Comparison of ENCODE assay signal across 21 cellular contexts in the genomic region with DNA sequence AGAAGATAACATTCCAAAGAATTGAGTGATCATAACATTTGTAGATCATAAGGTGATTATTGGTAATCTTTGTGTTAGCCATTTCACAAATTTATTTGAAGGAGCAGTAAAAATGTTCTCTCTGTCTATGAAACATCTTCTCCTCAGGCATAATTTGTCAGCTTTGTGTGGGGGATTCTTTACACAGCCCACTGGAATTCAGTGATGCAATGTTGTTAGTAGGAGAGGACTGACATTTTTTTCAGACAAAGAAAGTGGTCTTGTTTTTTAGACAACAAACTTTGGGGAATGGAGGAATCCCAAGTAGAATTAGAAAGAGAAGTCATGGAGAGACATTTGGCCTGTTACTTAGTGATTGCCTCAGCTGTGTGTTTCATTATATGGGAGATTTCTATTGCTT.
DNase-seq lines count a peak whose midpoint lies in the region; ATAC-seq and TF ChIP-seq lines count a peak whose summit lies in the region.
"Had no signal": no experiment of that assay in that cellular context is flagged by ENCODE, and none has a peak within 500 bp of the region (broad histone marks: within the 10 kb centered on the region; RNA-seq: fewer than 3 reads in every experiment).

No MANE protein-coding gene starts in this region.

- peaks cover 2 to 17% of the 10 kb centered on the region in 2 experiments; a peak in 3 of 4 replicates for H3K4me1 ChIP-seq in SK-N-SH (ENCODE audit: control insufficient read depth in 1 of 2, insufficient read depth in 2 of 2, low read depth in 1 of 2, low read length in 1 of 2)
- no peaks in the 10 kb centered on the region for H3K4me1 ChIP-seq in mesenchymal stem cell (ENCODE audit: control insufficient read depth, insufficient read depth, low read depth, low read length)
- no peaks in the 10 kb centered on the region for H3K4me1 ChIP-seq in right lobe of liver
- H3K4me1 ChIP-seq: foreskin keratinocyte, lower lobe of right lung, neural progenitor cell, testis had no signal

- no peak for TF ChIP-seq CTCF in SK-N-SH (IDR thresholded peaks at IDR 0.05)
- TF ChIP-seq CTCF in brain microvascular endothelial cell (IDR thresholded peaks at IDR 0.05; ENCODE audit: low read depth, low read length, missing control alignments): no peak
- TF ChIP-seq CTCF in right lobe of liver (IDR thresholded peaks at IDR 0.05): no peak

- H2AFZ ChIP-seq in SK-N-SH (ENCODE audit: low read depth) (no peak overlapping the region), mesenchymal stem cell (ENCODE audit: low read depth, low read length) (no peak overlapping the region)
- H2AFZ ChIP-seq: neural progenitor cell had no signal

- H3K27ac ChIP-seq in SK-N-SH (ENCODE audit: low read depth in 2 of 2, low read length in 1 of 2): peak overlapping the region in 1 of 2 experiments; percentile 41; a peak in 2 of 4 replicates
- H3K27ac ChIP-seq in brain microvascular endothelial cell: peak overlapping the region; percentile 48
- no peak overlapping the region for H3K27ac ChIP-seq in mesenchymal stem cell (ENCODE audit: low read length, poor library complexity, severe bottlenecking)
- H3K27ac ChIP-seq in right lobe of liver: no peak overlapping the region
- H3K27ac ChIP-seq: 22Rv1, foreskin keratinocyte, lower lobe of right lung, neural progenitor cell, testis had no signal

- H3K27me3 ChIP-seq in SK-N-SH (ENCODE audit: insufficient read depth): no peaks in the 10 kb centered on the region
- H3K27me3 ChIP-seq in brain microvascular endothelial cell (replicated peaks): no peaks in the 10 kb centered on the region
- no peaks in the 10 kb centered on the region for H3K27me3 ChIP-seq in mesenchymal stem cell (ENCODE audit: control insufficient read depth in 1 of 2, insufficient read depth in 1 of 2, low read length in 2 of 2)
- no peaks in the 10 kb centered on the region for H3K27me3 ChIP-seq in right lobe of liver
- H3K27me3 ChIP-seq: foreskin keratinocyte, neural progenitor cell, testis had no signal

- H2BK15ac ChIP-seq in mesenchymal stem cell (ENCODE audit: low read depth, poor library complexity, severe bottlenecking): no peak overlapping the region

- no peaks in the 10 kb centered on the region for H4K20me1 ChIP-seq in SK-N-SH (ENCODE audit: insufficient read depth)

- H3K4me2 ChIP-seq in SK-N-SH (no peak overlapping the region; the same call in 1 of the 2 replicates), mesenchymal stem cell (ENCODE audit: low read length, poor library complexity, severe bottlenecking) (no peak overlapping the region)
- H3K4me2 ChIP-seq: neural progenitor cell had no signal

- H2BK120ac ChIP-seq in mesenchymal stem cell (ENCODE audit: low read depth, low read length): no peak overlapping the region

- H2BK12ac ChIP-seq in mesenchymal stem cell (ENCODE audit: low read length in 2 of 2): no peak overlapping the region

- H4K91ac ChIP-seq in mesenchymal stem cell (ENCODE audit: low read length): no peak overlapping the region

- no peak overlapping the region for H3K14ac ChIP-seq in mesenchymal stem cell (ENCODE audit: low read length in 2 of 2)

- intact Hi-C loops in right lobe of liver (cut with DNase I): no loop called here

- H4K8ac ChIP-seq in mesenchymal stem cell (ENCODE audit: low read length): no peak overlapping the region

- no peak overlapping the region for H3K4ac ChIP-seq in mesenchymal stem cell (ENCODE audit: low read depth in 1 of 2, low read length in 2 of 2)

- no peak overlapping the region for H3K18ac ChIP-seq in mesenchymal stem cell (ENCODE audit: low read depth in 1 of 2, low read length in 2 of 2)

- H2AK5ac ChIP-seq in mesenchymal stem cell (ENCODE audit: low read length, severe bottlenecking): no peak overlapping the region

- CTCF ChIA-PET in SK-N-SH (lab: Yijun Ruan, JAX): interaction anchor here (0.8 kb wide), 1 partner anchor 14 kb away, joined by 3 read pairs; no protein-coding TSS in a partner anchor

- H3K36me3 ChIP-seq in SK-N-SH (replicated peaks in 1 of 2; ENCODE audit: control insufficient read depth in 1 of 2, insufficient read depth in 2 of 2, low read length in 1 of 2) (peaks cover 0 to 8% of the 10 kb centered on the region in 2 experiments), brain microvascular endothelial cell (replicated peaks) (no peaks in the 10 kb centered on the region), mesenchymal stem cell (ENCODE audit: control insufficient read depth in 1 of 2, insufficient read depth in 2 of 2, low read depth in 1 of 2, low read length in 2 of 2) (no peaks in the 10 kb centered on the region), right lobe of liver (no peaks in the 10 kb centered on the region)
- H3K36me3 ChIP-seq: lower lobe of right lung, neural progenitor cell had no signal

- H3K79me1 ChIP-seq in mesenchymal stem cell (replicated peaks; ENCODE audit: low read length, poor library complexity, severe bottlenecking): no peaks in the 10 kb centered on the region

- H3K9ac ChIP-seq in SK-N-SH (no peak overlapping the region), mesenchymal stem cell (ENCODE audit: low read length) (peak overlapping the region; percentile 3)
- H3K9ac ChIP-seq: neural progenitor cell had no signal

- POLR2A ChIA-PET in SK-N-SH (lab: Yijun Ruan, JAX): no interaction called here

- ATAC-seq in SK-N-SH treated with all-trans-retinoic acid at 6 μM for 48 hours (no peak), HG03521 (IDR thresholded peaks at IDR 0.05; ENCODE audit: unreplicated experiment) (no peak), right lobe of liver (no peak)
- ATAC-seq: foreskin keratinocyte, lower lobe of right lung, right cardiac atrium had no signal

- H3K79me2 ChIP-seq in SK-N-SH (ENCODE audit: insufficient read depth): peaks cover 56% of the 10 kb centered on the region

- TF ChIP-seq EP300 in SK-N-SH (IDR thresholded peaks at IDR 0.05; ENCODE audit: borderline replicate concordance in 1 of 2, low read depth in 1 of 2, low read length in 1 of 2): no peak

- H3K9me3 ChIP-seq in SK-N-SH: no peaks in the 10 kb centered on the region; the same call in 1 of the 2 replicates
- no peaks in the 10 kb centered on the region for H3K9me3 ChIP-seq in mesenchymal stem cell (ENCODE audit: control insufficient read depth, low read length)
- no peaks in the 10 kb centered on the region for H3K9me3 ChIP-seq in right lobe of liver
- H3K9me3 ChIP-seq: lower lobe of right lung, testis had no signal

- peaks cover 23% of the 10 kb centered on the region for H3F3A ChIP-seq in SK-N-SH (replicated peaks; ENCODE audit: insufficient read depth)

- H3K4me3 ChIP-seq in SK-N-SH (ENCODE audit: low read depth in 2 of 2, low read length in 1 of 2) (no peak overlapping the region), brain microvascular endothelial cell (ENCODE audit: low read depth, low read length) (no peak overlapping the region), mesenchymal stem cell (ENCODE audit: insufficient read depth in 1 of 2, low read depth in 1 of 2, low read length in 2 of 2) (no peak overlapping the region), right lobe of liver (no peak overlapping the region)
- H3K4me3 ChIP-seq: lower lobe of right lung, neural progenitor cell, testis had no signal

- DNase-seq in SK-N-SH: no peak
- DNase-seq in brain microvascular endothelial cell: peak; percentile 66
- DNase-seq in mesenchymal stem cell: peak; percentile 54
- no peak for DNase-seq in CD1c-positive myeloid dendritic cell (ENCODE audit: extremely low spot score)
- no peak for DNase-seq in retina
- no peak for DNase-seq in right lobe of liver
- DNase-seq: activated B cell treated with CpG ODN at 0.5 μM for 24 hours; activated effector memory CD4-positive, alpha-beta T cell treated with anti-CD3 and anti-CD28 coated beads, Interleukin-2, amount 50 U/mL, for 16 hours; CD4-positive, alpha-beta T cell; DMS79; lower lobe of right lung; MM.1S; NCI-H1930; right cardiac atrium; stimulated activated CD4-positive, alpha-beta T cell treated with anti-CD3 and anti-CD28 coated beads, Interleukin-4, amount 100 ng/mL, for 1 hour; testis had no signal

- no peaks in the 10 kb centered on the region; the same call in 1 of the 2 replicates for H3K9me2 ChIP-seq in SK-N-SH

- no peak overlapping the region for H2BK5ac ChIP-seq in mesenchymal stem cell (ENCODE audit: low read depth, low read length, poor library complexity, severe bottlenecking)

- TF ChIP-seq POLR2A in right lobe of liver (IDR thresholded peaks at IDR 0.05): no peak

- in situ Hi-C loops in brain microvascular endothelial cell (cut with HindIII; ENCODE audit: low pct_ligation_motif_present, low sequenced_read_pairs): no loop called here

- TF ChIP-seq RAD21 in SK-N-SH (IDR thresholded peaks at IDR 0.05; ENCODE audit: low read length): no peak

- no peak overlapping the region for H3K23ac ChIP-seq in mesenchymal stem cell (ENCODE audit: low read length in 2 of 2)

TF ChIP-seq in SK-N-SH, 30 proteins besides CTCF, POLR2A, EP300 and RAD21 (continues in another document):
- peak; percentile 8; the same call in 1 of the 2 replicates for TF ChIP-seq PBX3 (IDR thresholded peaks at IDR 0.05)

TF ChIP-seq in SK-N-SH treated with all-trans-retinoic acid at 6 μM for 48 hours, 23 proteins besides CTCF, POLR2A, EP300 and RAD21 (continues in another document):
- TF ChIP-seq ZNF70 (CRISPR knock-in tag; IDR thresholded peaks at IDR 0.05) (no peak), CSRNP3 (CRISPR knock-in tag; IDR thresholded peaks at IDR 0.05) (no peak), PPARA (CRISPR knock-in tag; IDR thresholded peaks at IDR 0.05; ENCODE audit: borderline replicate concordance) (no peak), OSR1 (CRISPR knock-in tag; IDR thresholded peaks at IDR 0.05) (no peak), ZNF565 (CRISPR knock-in tag; conservative IDR thresholded peaks at IDR 0.05; ENCODE audit: low read depth) (no peak), ZC3H10 (CRISPR knock-in tag; IDR thresholded peaks at IDR 0.05) (no peak), ESRRG (CRISPR knock-in tag; IDR thresholded peaks at IDR 0.05) (no peak), ISL1 (CRISPR knock-in tag; IDR thresholded peaks at IDR 0.05) (no peak), SNAI2 (CRISPR knock-in tag; IDR thresholded peaks at IDR 0.05) (no peak)

Comparison
In these comparisons a context has a peak if more than half of its experiments do, and no peak if none do; other contexts are left out.
1. DNase-seq: peak in brain microvascular endothelial cell (single experiment) and mesenchymal stem cell (single experiment); none in SK-N-SH (single experiment), CD1c-positive myeloid dendritic cell (single experiment), retina (single experiment) and right lobe of liver (0 of 3).